Comparison of ENCODE assay signal across 16 cellular contexts in the genomic region with DNA sequence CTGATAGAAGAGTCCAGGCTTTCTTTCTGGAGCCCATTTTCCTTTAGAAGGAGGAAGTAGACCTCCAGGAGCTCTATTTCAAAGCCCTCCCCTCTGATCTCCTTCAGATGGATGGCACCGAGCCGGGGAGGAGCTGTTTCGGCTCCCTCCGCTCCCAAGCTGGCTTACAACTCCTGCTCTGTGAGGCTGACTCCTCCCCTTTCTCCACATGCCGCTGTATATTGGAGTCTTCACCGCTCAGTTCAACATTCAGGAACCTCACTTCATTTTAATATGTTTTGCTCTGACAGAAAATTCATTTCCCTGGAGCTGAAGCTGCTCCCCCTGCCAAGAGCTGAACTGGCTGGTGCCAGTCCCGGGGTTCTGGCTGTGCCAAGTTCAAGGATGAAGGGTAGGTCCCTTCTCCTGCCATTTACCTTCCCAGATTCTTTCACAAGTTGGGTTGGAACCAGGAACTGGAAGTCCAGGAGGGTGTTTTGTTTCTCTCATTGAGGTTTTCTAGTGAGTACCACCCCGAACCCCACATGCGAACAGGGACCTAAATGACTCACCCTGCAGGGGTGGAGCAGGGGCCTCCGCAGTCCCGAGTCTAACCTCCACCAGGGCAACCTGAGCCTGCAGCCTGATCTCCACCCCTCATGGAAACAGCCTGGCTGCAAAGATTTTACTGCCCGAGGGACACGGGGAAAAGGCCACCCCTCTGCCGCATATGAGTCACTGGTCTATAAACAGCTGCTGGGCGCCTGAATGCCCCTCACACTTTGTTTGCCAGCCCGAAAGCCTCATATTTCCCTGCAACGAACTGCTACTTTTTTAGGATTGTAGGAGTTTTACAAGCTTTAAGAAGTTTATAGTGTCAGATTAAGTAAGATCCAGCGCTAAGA.
DNase-seq lines count a peak whose midpoint lies in the region; ATAC-seq and TF ChIP-seq lines count a peak whose summit lies in the region.
"Had no signal": no experiment of that assay in that cellular context is flagged by ENCODE, and none has a peak within 500 bp of the region (broad histone marks: within the 10 kb centered on the region; RNA-seq: fewer than 3 reads in every experiment).

No MANE protein-coding gene starts in this region.

- H3K23ac ChIP-seq in H9 (ENCODE audit: insufficient read length, low read depth, low read length) = no peak overlapping the region

- H3K79me2 ChIP-seq in H9 (ENCODE audit: insufficient read depth, low read length) = no peaks in the 10 kb centered on the region
- no peaks in the 10 kb centered on the region for H3K79me2 ChIP-seq in PC-9 (ENCODE audit: low read depth)
- no peaks in the 10 kb centered on the region for H3K79me2 ChIP-seq in OCI-LY7 (ENCODE audit: insufficient read depth, low read depth, low read length)
- H3K79me2 ChIP-seq: parathyroid adenoma had no signal

- no peak for TF ChIP-seq CTCF in H9 (conservative IDR thresholded peaks at IDR 0.05)
- no peak for TF ChIP-seq CTCF in PC-9 (conservative IDR thresholded peaks at IDR 0.05)
- TF ChIP-seq CTCF in OCI-LY7 (conservative IDR thresholded peaks at IDR 0.05; ENCODE audit: low read length) = no peak

- ATAC-seq in HG02840 (IDR thresholded peaks at IDR 0.05; ENCODE audit: low FRiP score, unreplicated experiment) (no peak), HG03175 (IDR thresholded peaks at IDR 0.05; ENCODE audit: unreplicated experiment) (no peak)
- ATAC-seq: left cardiac atrium had no signal

- H3K14ac ChIP-seq in H9 (ENCODE audit: insufficient read depth, low read length) = no peak overlapping the region; the same call in 1 of the 2 replicates

- CTCF ChIA-PET in PC-9 (lab: Charles Lee) (no interaction called here), OCI-LY7 (lab: Charles Lee; ENCODE audit: unreplicated experiment) (no interaction called here)

- H2BK20ac ChIP-seq in H9 (ENCODE audit: low read depth, low read length, poor library complexity, severe bottlenecking) = no peak overlapping the region

- no peak overlapping the region for H2BK120ac ChIP-seq in H9 (ENCODE audit: low read depth, low read length, poor library complexity, severe bottlenecking)

- H2BK5ac ChIP-seq in H9 (ENCODE audit: insufficient read length, low read length) = no peak overlapping the region

- no peak overlapping the region for H3K4me2 ChIP-seq in H9 (ENCODE audit: insufficient read depth, insufficient read length, low read length)
- H3K4me2 ChIP-seq in PC-9 = peak overlapping the region; percentile 50
- H3K4me2 ChIP-seq in OCI-LY7 (ENCODE audit: low read length) = no peak overlapping the region

- no peaks in the 10 kb centered on the region for H3K36me3 Mint-ChIP-seq in H9 (ENCODE audit: insufficient read depth in 1 of 3, low read depth in 3 of 3)

- no peaks in the 10 kb centered on the region for H3K9me2 ChIP-seq in PC-9 (ENCODE audit: insufficient read depth)
- no peaks in the 10 kb centered on the region for H3K9me2 ChIP-seq in OCI-LY7 (ENCODE audit: insufficient read depth, low read length)

- POLR2A ChIA-PET in PC-9 (lab: Charles Lee; ENCODE audit: unreplicated experiment) (interaction anchor here (0.6 kb wide), 1 partner anchor 262 kb away, joined by 3 read pairs; no protein-coding TSS in a partner anchor), OCI-LY7 (lab: Charles Lee) (no interaction called here)

- H3T11ph ChIP-seq in H9 (ENCODE audit: low read length) = no peak overlapping the region

- intact Hi-C loops in PC-9 (cut with micrococcal nuclease; ENCODE audit: unreplicated experiment) = no loop called here
- intact Hi-C loops in OCI-LY7 (cut with micrococcal nuclease; ENCODE audit: unreplicated experiment) = no loop called here

- H3K4me3 ChIP-seq in PC-9 (no peak overlapping the region; the same call in 1 of the 2 replicates), skeletal muscle tissue (ENCODE audit: low read length in 3 of 3) (peak overlapping the region in 2 of 3 donors; percentile 20 to 22), OCI-LY7 (ENCODE audit: low read depth, low read length, poor library complexity, severe bottlenecking) (no peak overlapping the region)

- DNase-seq in H9 = peak; percentile 55
- DNase-seq in PC-9 = peak in 1 of 2 experiments; percentile 15
- DNase-seq in islet precursor cell = peak; percentile 80
- DNase-seq in OCI-LY7 (ENCODE audit: low spot score) = no peak
- DNase-seq in NK-92 treated with Interleukin-12 subunit alpha and Interleukin-12 subunit beta, amount 100 ng/mL, for 24 hours (lab: John Stamatoyannopoulos, UW) = no peak
- DNase-seq: activated CD4-positive, alpha-beta T cell treated with anti-CD3 and anti-CD28 coated beads for 1 hour; activated gamma-delta T cell treated with Interleukin-2 at 50 U/mL for 16 hours; anterior cingulate cortex; GDM1; left cardiac atrium; NCI-H1694 treated with DMSO at 0.1 percent for 48 hours; SIG-M5 had no signal

- H4K5ac ChIP-seq in H9 (ENCODE audit: insufficient read length, low read depth, low read length) = no peak overlapping the region

- no peak overlapping the region for H3K4ac ChIP-seq in H9 (ENCODE audit: low read depth, low read length)

- no peak overlapping the region for H3K27ac Mint-ChIP-seq in H9

- H3K4me1 ChIP-seq in H9 (ENCODE audit: insufficient read depth, low read length) = no peaks in the 10 kb centered on the region; the same call in 1 of the 2 replicates
- peaks cover 6% of the 10 kb centered on the region; the same call in 1 of the 2 replicates for H3K4me1 ChIP-seq in PC-9 (replicated peaks; ENCODE audit: insufficient read depth)
- peaks cover 4 to 14% (median 10%) of the 10 kb centered on the region in 3 donors for H3K4me1 ChIP-seq in skeletal muscle tissue (ENCODE audit: control insufficient read depth in 3 of 3, insufficient read depth in 3 of 3, low read length in 3 of 3)
- H3K4me1 ChIP-seq in OCI-LY7 (ENCODE audit: insufficient read depth, low read length, poor library complexity, severe bottlenecking) = no peaks in the 10 kb centered on the region
- H3K4me1 ChIP-seq: parathyroid adenoma had no signal

- H3K9ac ChIP-seq in H9 (ENCODE audit: extremely low read depth, insufficient read length, low read length) (no peak overlapping the region), skeletal muscle tissue (ENCODE audit: low read depth in 1 of 3, low read length in 3 of 3) (peak overlapping the region in 1 of 3 donors; percentile 45)
- H3K9ac ChIP-seq: parathyroid adenoma had no signal

- H3K27me3 ChIP-seq in H9 (ENCODE audit: insufficient read depth, low read length) (no peaks in the 10 kb centered on the region), PC-9 (ENCODE audit: insufficient read depth, low read depth) (no peaks in the 10 kb centered on the region), skeletal muscle tissue (ENCODE audit: control insufficient read depth in 3 of 3, insufficient read depth in 3 of 3, low read length in 3 of 3) (peaks cover 13 to 17% (median 16%) of the 10 kb centered on the region in 3 donors)

- no peaks in the 10 kb centered on the region for H3K23me2 ChIP-seq in H9 (ENCODE audit: insufficient read length, low read depth, low read length, poor library complexity, severe bottlenecking)

- H2AFZ ChIP-seq in H9 (ENCODE audit: low read length) (peak overlapping the region; percentile 70), PC-9 (peak overlapping the region; percentile 18; the same call in 1 of the 2 replicates), OCI-LY7 (ENCODE audit: low read length) (no peak overlapping the region)
- H2AFZ ChIP-seq: parathyroid adenoma had no signal

- H4K8ac ChIP-seq in H9 (replicated peaks; ENCODE audit: insufficient read length, low read depth, low read length) = no peak overlapping the region

- H4K20me1 ChIP-seq in H9 (ENCODE audit: control insufficient read depth, insufficient read depth, insufficient read length) (no peaks in the 10 kb centered on the region), PC-9 (ENCODE audit: insufficient read depth) (no peaks in the 10 kb centered on the region), OCI-LY7 (ENCODE audit: insufficient read depth, low read length) (no peaks in the 10 kb centered on the region)

- WGBS in H9 (ENCODE audit: extremely low coverage, insufficient read length, low lambda C conversion rate) = no CpG with 5 or more reads among the region's 18 CpGs

- no peaks in the 10 kb centered on the region; a peak in 1 of 5 replicates for H3K9me3 Mint-ChIP-seq in H9

- 0 out of 2 replicates have a peak, but pooled peaks cover 3% of the 10 kb centered on the region for H3F3A ChIP-seq in PC-9 (ENCODE audit: insufficient read depth, low read depth)

- H2BK12ac ChIP-seq in H9 (ENCODE audit: insufficient read length, low read depth, low read length) = no peak overlapping the region

- BruUV-seq in PC-9 (replicated peaks; lab: Mats Ljungman, UMichigan) (no TSS peak), OCI-LY7 (replicated peaks; lab: Mats Ljungman, UMichigan) (no TSS peak)

- H3K36me3 ChIP-seq in PC-9 (ENCODE audit: low read depth) = no peaks in the 10 kb centered on the region
- no peaks in the 10 kb centered on the region for H3K36me3 ChIP-seq in skeletal muscle tissue (ENCODE audit: control insufficient read depth in 3 of 3, insufficient read depth in 3 of 3, low read length in 3 of 3)
- no peaks in the 10 kb centered on the region for H3K36me3 ChIP-seq in OCI-LY7 (ENCODE audit: insufficient read depth, low read length)

- H3K4me3 Mint-ChIP-seq in H9 = no peak overlapping the region

- H3K79me1 ChIP-seq in H9 (ENCODE audit: insufficient read depth, low read depth, low read length, poor library complexity, severe bottlenecking) = no peaks in the 10 kb centered on the region

- H2BK15ac ChIP-seq in H9 (ENCODE audit: low read depth, low read length) = no peak overlapping the region

- H3K27ac ChIP-seq in H9 (ENCODE audit: insufficient read length, low read depth, low read length) (no peak overlapping the region), PC-9 (no peak overlapping the region), skeletal muscle tissue (ENCODE audit: low read depth, low read length) (no peak overlapping the region), OCI-LY7 (ENCODE audit: low read depth, low read length, poor library complexity, severe bottlenecking) (no peak overlapping the region)
- H3K27ac ChIP-seq: parathyroid adenoma had no signal

- H3K4me1 Mint-ChIP-seq in H9 = peaks cover 9 to 15% of the 10 kb centered on the region in 2 experiments

- H3K18ac ChIP-seq in H9 (ENCODE audit: insufficient read length, low read depth, low read length) = no peak overlapping the region

- no peak overlapping the region for H4K91ac ChIP-seq in H9 (ENCODE audit: insufficient read length, low read depth, low read length)

- no peak overlapping the region for H2AK5ac ChIP-seq in H9 (ENCODE audit: insufficient read length, low read length)

- no peak overlapping the region for H3K56ac ChIP-seq in H9 (ENCODE audit: insufficient read length, low read depth, low read length)

- H3K9me3 ChIP-seq in H9 (ENCODE audit: control insufficient read depth, low read depth, low read length) (no peaks in the 10 kb centered on the region), PC-9 (ENCODE audit: insufficient read depth, low read depth) (no peaks in the 10 kb centered on the region), skeletal muscle tissue (ENCODE audit: control insufficient read depth in 3 of 3, low read length in 3 of 3) (no peaks in the 10 kb centered on the region), OCI-LY7 (ENCODE audit: low read length) (no peaks in the 10 kb centered on the region)

- peaks cover 18% of the 10 kb centered on the region for H3K27me3 Mint-ChIP-seq in H9 (ENCODE audit: low read depth)

Comparison
In these comparisons a context has a peak if more than half of its experiments do, and no peak if none do; other contexts are left out.
1. DNase-seq: peak in H9 (single experiment) and islet precursor cell (single experiment); none in OCI-LY7 (single experiment) and NK-92 treated with Interleukin-12 subunit alpha and Interleukin-12 subunit beta, amount 100 ng/mL, for 24 hours (single experiment).
2. H3K4me3 ChIP-seq: peak in skeletal muscle tissue (2 of 3); none in PC-9 (single experiment) and OCI-LY7 (single experiment).